In the genomic region with DNA sequence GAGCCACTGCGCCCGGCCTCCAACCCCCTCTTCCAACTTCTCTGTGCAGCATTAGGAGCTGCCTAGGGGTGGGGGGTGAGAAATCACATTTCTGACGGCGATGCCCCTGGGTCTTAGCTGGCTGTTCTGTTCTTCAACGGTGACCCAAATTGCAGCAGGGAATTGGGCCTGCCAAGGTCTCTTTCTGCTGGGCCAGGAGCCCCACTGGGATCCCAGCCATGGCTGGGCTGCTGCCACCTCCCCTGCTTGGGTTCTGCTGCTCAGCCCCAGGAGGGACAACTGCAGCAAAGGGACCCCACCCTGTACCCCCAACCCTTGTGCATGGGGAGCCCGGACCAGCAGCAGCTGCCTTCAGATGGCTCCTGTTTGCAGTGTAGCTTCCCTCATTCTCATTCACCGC, we compare ENCODE assay signal across 30 cellular contexts.
"Had no signal": no experiment of that assay in that cellular context is flagged by ENCODE, and none has a peak within 500 bp of the region (broad histone marks: within the 10 kb centered on the region; RNA-seq: fewer than 3 reads in every experiment).

No MANE protein-coding gene starts in this region.

- H3K4me3 Mint-ChIP-seq: activated CD4-positive, alpha-beta T cell treated with anti-CD3 and anti-CD28 coated beads for 36 hours; activated CD4-positive, alpha-beta T cell treated with anti-CD3 and anti-CD28 coated beads, Interleukin-2, amount 10 ng/mL, durations not matched to agents 7 days and 5 days; activated CD8-positive, alpha-beta T cell treated with anti-CD3 and anti-CD28 coated beads, Interleukin-2, amount 10 ng/mL, durations not matched to agents 7 days and 5 days; activated naive CD4-positive, alpha-beta T cell treated with anti-CD3 and anti-CD28 coated beads for 36 hours; activated T-cell treated with anti-CD3 and anti-CD28 coated beads, Interleukin-2, amount 50 U/mL, for 24 hours had no signal

- H3K4me3 ChIP-seq: adrenal gland, body of pancreas, breast epithelium, MG63, PC-9 had no signal

- H3K36me3 ChIP-seq: adrenal gland, breast epithelium, MG63 had no signal

- H3K27me3 ChIP-seq: adrenal gland, body of pancreas, breast epithelium, MG63 had no signal

- H3K9me3 Mint-ChIP-seq: activated CD4-positive, alpha-beta T cell treated with anti-CD3 and anti-CD28 coated beads, Interleukin-2, amount 10 ng/mL, durations not matched to agents 7 days and 5 days; activated naive CD4-positive, alpha-beta T cell treated with anti-CD3 and anti-CD28 coated beads for 36 hours; activated naive CD4-positive, alpha-beta T cell treated with anti-CD3 and anti-CD28 coated beads, Interleukin-2, amount 50 U/mL, for 72 hours; activated T-cell treated with anti-CD3 and anti-CD28 coated beads, Interleukin-2, amount 50 U/mL, for 24 hours; activated T-helper 2 cell treated with anti-CD3 and anti-CD28 coated beads, Interferon-gamma antibody, Interleukin-2, Interleukin-4, amounts not matched to agents 10 μg/mL and 5 μg/mL and 100 μg/mL, durations not matched to agents 14 hours and 24 hours and 36 hours had no signal

- H3K27ac ChIP-seq: adrenal gland, body of pancreas, breast epithelium, PC-9, RWPE1 had no signal

- DNase-seq: activated CD4-positive, alpha-beta T cell treated with anti-CD3 and anti-CD28 coated beads for 36 hours; activated CD4-positive, alpha-beta T cell treated with anti-CD3 and anti-CD28 coated beads, Interleukin-2, amount 10 ng/mL, durations not matched to agents 7 days and 5 days; activated CD4-positive, alpha-beta T cell treated with anti-CD3 and anti-CD28 coated beads, Interleukin-2, amount 50 U/mL, for 48 hours; activated CD8-positive, alpha-beta T cell treated with anti-CD3 and anti-CD28 coated beads, Interleukin-2, amount 10 ng/mL, durations not matched to agents 7 days and 5 days; activated gamma-delta T cell; activated naive CD4-positive, alpha-beta T cell treated with anti-CD3 and anti-CD28 coated beads for 36 hours; activated T-cell treated with anti-CD3 and anti-CD28 coated beads, Interleukin-2, amount 50 U/mL, for 24 hours; adrenal gland; body of pancreas; Kasumi-1; KG1; MG63; NCI-H1048; NCI-H1105 treated with DMSO at 0.1 percent for 48 hours; NCI-H1436 treated with DMSO at 0.1 percent for 48 hours; NCI-H1694 treated with DMSO at 0.1 percent for 48 hours; NCI-H2029 treated with DMSO at 0.1 percent for 48 hours; NCI-H2107; NCI-H510A; NCI-H526; NCI-H748 treated with DMSO at 0.1 percent for 48 hours; NK-92 treated with Interleukin-12 subunit alpha and Interleukin-12 subunit beta, amount 100 ng/mL, for 24 hours; PC-9; SIG-M5; T1000 had no signal

- H3K27ac Mint-ChIP-seq: activated CD4-positive, alpha-beta T cell treated with anti-CD3 and anti-CD28 coated beads for 36 hours; activated CD4-positive, alpha-beta T cell treated with anti-CD3 and anti-CD28 coated beads, Interleukin-2, amount 10 ng/mL, durations not matched to agents 7 days and 5 days; activated CD8-positive, alpha-beta T cell treated with anti-CD3 and anti-CD28 coated beads, Interleukin-2, amount 10 ng/mL, durations not matched to agents 7 days and 5 days; activated naive CD4-positive, alpha-beta T cell treated with anti-CD3 and anti-CD28 coated beads for 36 hours; activated naive CD4-positive, alpha-beta T cell treated with anti-CD3 and anti-CD28 coated beads, Interleukin-2, amount 50 U/mL, for 72 hours; activated T-cell treated with anti-CD3 and anti-CD28 coated beads, Interleukin-2, amount 50 U/mL, for 24 hours; activated T-helper 2 cell treated with anti-CD3 and anti-CD28 coated beads, Interferon-gamma antibody, Interleukin-2, Interleukin-4, amounts not matched to agents 10 μg/mL and 5 μg/mL and 100 μg/mL, durations not matched to agents 14 hours and 24 hours and 36 hours had no signal

- H2AFZ ChIP-seq: PC-9 had no signal

- ATAC-seq: Right ventricle myocardium inferior had no signal

- H3K4me2 ChIP-seq: PC-9 had no signal

- H3K36me3 Mint-ChIP-seq: activated naive CD4-positive, alpha-beta T cell treated with anti-CD3 and anti-CD28 coated beads, Interleukin-2, amount 50 U/mL, for 72 hours had no signal

- H3K4me1 ChIP-seq: adrenal gland, breast epithelium had no signal

- H3K27me3 Mint-ChIP-seq: activated CD4-positive, alpha-beta T cell treated with anti-CD3 and anti-CD28 coated beads for 36 hours; activated CD4-positive, alpha-beta T cell treated with anti-CD3 and anti-CD28 coated beads, Interleukin-2, amount 10 ng/mL, durations not matched to agents 7 days and 5 days; activated T-cell treated with anti-CD3 and anti-CD28 coated beads, Interleukin-2, amount 50 U/mL, for 24 hours had no signal
